In the genomic region with DNA sequence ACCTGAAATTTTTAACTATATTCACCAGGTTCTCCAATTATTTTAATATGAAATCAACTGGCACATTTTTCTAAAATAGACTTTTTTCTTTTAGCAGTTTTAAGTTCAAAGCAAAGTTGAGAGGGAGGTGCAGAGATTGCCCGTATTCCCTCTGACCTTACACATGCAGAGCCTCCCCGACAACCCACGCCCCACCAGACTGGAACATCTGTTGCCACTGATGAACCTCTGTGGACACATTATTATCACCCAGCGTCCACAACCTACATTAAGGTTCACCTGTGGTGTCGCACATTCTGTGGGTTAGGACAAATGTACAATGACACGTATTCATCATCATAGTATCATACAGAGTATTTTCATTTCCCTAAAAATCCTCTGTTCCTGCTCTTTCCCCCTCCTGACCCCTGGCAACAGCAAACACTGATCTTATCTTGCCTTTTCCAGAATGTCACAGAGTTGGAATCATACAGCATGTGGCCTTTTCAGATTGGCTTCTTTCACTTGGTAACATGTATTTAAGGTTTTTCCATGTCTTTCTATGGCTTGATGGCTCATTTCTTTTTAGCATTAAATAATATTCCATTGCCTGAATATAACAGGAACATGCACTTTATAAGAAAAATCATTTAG, we compare ENCODE assay signal across 23 cellular contexts. TPM values are rescaled to one million over a fixed set of nuclear protein-coding genes. Genes with fewer than 3 reads are reported as not detected.
DNase-seq lines count a peak whose midpoint lies in the region; ATAC-seq and TF ChIP-seq lines count a peak whose summit lies in the region.
"Had no signal": no experiment of that assay in that cellular context is flagged by ENCODE, and none has a peak within 500 bp of the region (broad histone marks: within the 10 kb centered on the region; RNA-seq: fewer than 3 reads in every experiment).

No MANE protein-coding gene starts in this region.

- H3K9me3 Mint-ChIP-seq in glutamatergic neuron (ENCODE audit: unreplicated experiment) = peaks cover 5% of the 10 kb centered on the region
- no peaks in the 10 kb centered on the region for H3K9me3 Mint-ChIP-seq in progenitor cell of endocrine pancreas (ENCODE audit: low read depth)
- peaks cover 4% of the 10 kb centered on the region for H3K9me3 Mint-ChIP-seq in T-helper 2 cell treated with Interferon-gamma antibody and Interleukin-4, amounts not matched to agents 5 μg/mL and 100 μg/mL, for 36 hours
- H3K9me3 Mint-ChIP-seq: activated naive CD4-positive, alpha-beta T cell treated with anti-CD3 and anti-CD28 coated beads, Interleukin-2, amount 10 ng/mL, durations not matched to agents 7 days and 5 days; CD4-positive, alpha-beta T cell had no signal

- H3K36me3 Mint-ChIP-seq in glutamatergic neuron (ENCODE audit: unreplicated experiment) (no peaks in the 10 kb centered on the region), progenitor cell of endocrine pancreas (ENCODE audit: insufficient read depth) (peaks cover 2% of the 10 kb centered on the region)
- no peaks in the 10 kb centered on the region for H3K36me3 Mint-ChIP-seq in T-helper 2 cell treated with Interferon-gamma antibody and Interleukin-4, amounts not matched to agents 5 μg/mL and 100 μg/mL, for 36 hours (ENCODE audit: low read depth)
- H3K36me3 Mint-ChIP-seq: activated naive CD4-positive, alpha-beta T cell treated with anti-CD3 and anti-CD28 coated beads, Interleukin-2, amount 10 ng/mL, durations not matched to agents 7 days and 5 days; stimulated activated effector memory CD8-positive, alpha-beta T cell treated with anti-CD3 and anti-CD28 coated beads, Interleukin-12 subunit alpha, Interleukin-12 subunit beta, amount 100 ng/mL, for 72 hours had no signal

- peak; percentile 16 for DNase-seq in NCI-H748 (lab: John Stamatoyannopoulos, UW; ENCODE audit: unreplicated experiment)
- DNase-seq in NCI-H748 treated with DMSO at 0.1 percent for 48 hours (lab: John Stamatoyannopoulos, UW) = no peak
- no peak for DNase-seq in glutamatergic neuron
- DNase-seq in progenitor cell of endocrine pancreas (ENCODE audit: low spot score, unreplicated experiment) = no peak
- no peak for DNase-seq in foreskin melanocyte
- no peak for DNase-seq in T-helper 2 cell treated with Interferon-gamma antibody and Interleukin-4, amounts not matched to agents 5 μg/mL and 100 μg/mL, for 36 hours (ENCODE audit: low spot score)
- DNase-seq: activated CD8-positive, alpha-beta T cell treated with anti-CD3 and anti-CD28 coated beads, Interleukin-2, amount 10 ng/mL, durations not matched to agents 7 days and 5 days; activated naive CD4-positive, alpha-beta T cell treated with anti-CD3 and anti-CD28 coated beads, Interleukin-2, amount 10 ng/mL, durations not matched to agents 7 days and 5 days; amniotic stem cell; CD4-positive, alpha-beta T cell; GOT3; left lung; mesenchymal stem cell; NCI-H1048; NCI-H1694 treated with DMSO at 0.1 percent for 48 hours; NCI-H510A; SHP77 had no signal

- H3K27ac Mint-ChIP-seq in glutamatergic neuron (ENCODE audit: unreplicated experiment) = peak overlapping the region; percentile 72
- H3K27ac Mint-ChIP-seq in progenitor cell of endocrine pancreas = peak overlapping the region; percentile 34
- no peak overlapping the region for H3K27ac Mint-ChIP-seq in T-helper 2 cell treated with Interferon-gamma antibody and Interleukin-4, amounts not matched to agents 5 μg/mL and 100 μg/mL, for 36 hours
- H3K27ac Mint-ChIP-seq: activated CD8-positive, alpha-beta T cell treated with anti-CD3 and anti-CD28 coated beads, Interleukin-2, amount 10 ng/mL, durations not matched to agents 7 days and 5 days; activated naive CD4-positive, alpha-beta T cell treated with anti-CD3 and anti-CD28 coated beads, Interleukin-2, amount 10 ng/mL, durations not matched to agents 7 days and 5 days; CD4-positive, alpha-beta T cell; stimulated activated effector memory CD8-positive, alpha-beta T cell treated with anti-CD3 and anti-CD28 coated beads, Interleukin-12 subunit alpha, Interleukin-12 subunit beta, amount 100 ng/mL, for 72 hours; type B pancreatic cell had no signal

- no peak for TF ChIP-seq CTCF in glutamatergic neuron (IDR thresholded peaks at IDR 0.05; ENCODE audit: partially characterized antibody, unreplicated experiment)
- no peak for TF ChIP-seq CTCF in progenitor cell of endocrine pancreas (IDR thresholded peaks at IDR 0.05; ENCODE audit: unreplicated experiment)

- ATAC-seq in GM21360 (IDR thresholded peaks at IDR 0.05; ENCODE audit: unreplicated experiment) (no peak), HG02623 (IDR thresholded peaks at IDR 0.05; ENCODE audit: unreplicated experiment) (no peak)
- ATAC-seq: A549; activated CD8-positive, alpha-beta T cell treated with anti-CD3 and anti-CD28 coated beads, Interleukin-2, amount 10 ng/mL, durations not matched to agents 7 days and 5 days; left lung; stimulated activated effector memory CD8-positive, alpha-beta T cell treated with anti-CD3 and anti-CD28 coated beads, Interleukin-12 subunit alpha, Interleukin-12 subunit beta, amount 100 ng/mL, for 72 hours had no signal

- H3K4me1 Mint-ChIP-seq in glutamatergic neuron (ENCODE audit: low read depth, unreplicated experiment) (peaks cover 40% of the 10 kb centered on the region), progenitor cell of endocrine pancreas (ENCODE audit: low read depth) (peaks cover 38% of the 10 kb centered on the region)
- no peaks in the 10 kb centered on the region for H3K4me1 Mint-ChIP-seq in T-helper 2 cell treated with Interferon-gamma antibody and Interleukin-4, amounts not matched to agents 5 μg/mL and 100 μg/mL, for 36 hours (ENCODE audit: low read depth)
- H3K4me1 Mint-ChIP-seq: activated naive CD4-positive, alpha-beta T cell treated with anti-CD3 and anti-CD28 coated beads, Interleukin-2, amount 10 ng/mL, durations not matched to agents 7 days and 5 days; stimulated activated effector memory CD8-positive, alpha-beta T cell treated with anti-CD3 and anti-CD28 coated beads, Interleukin-12 subunit alpha, Interleukin-12 subunit beta, amount 100 ng/mL, for 72 hours had no signal

- H3K27me3 Mint-ChIP-seq in glutamatergic neuron (ENCODE audit: unreplicated experiment) = peaks cover 9% of the 10 kb centered on the region
- H3K27me3 Mint-ChIP-seq in progenitor cell of endocrine pancreas = peaks cover 25% of the 10 kb centered on the region
- no peaks in the 10 kb centered on the region for H3K27me3 Mint-ChIP-seq in T-helper 2 cell treated with Interferon-gamma antibody and Interleukin-4, amounts not matched to agents 5 μg/mL and 100 μg/mL, for 36 hours (ENCODE audit: low read depth)
- H3K27me3 Mint-ChIP-seq: activated naive CD4-positive, alpha-beta T cell treated with anti-CD3 and anti-CD28 coated beads, Interleukin-2, amount 10 ng/mL, durations not matched to agents 7 days and 5 days; type B pancreatic cell had no signal

- H3K4me3 Mint-ChIP-seq in glutamatergic neuron (ENCODE audit: unreplicated experiment) = peak overlapping the region; percentile 6
- no peak overlapping the region for H3K4me3 Mint-ChIP-seq in progenitor cell of endocrine pancreas (ENCODE audit: low read depth)
- no peak overlapping the region for H3K4me3 Mint-ChIP-seq in T-helper 2 cell treated with Interferon-gamma antibody and Interleukin-4, amounts not matched to agents 5 μg/mL and 100 μg/mL, for 36 hours
- H3K4me3 Mint-ChIP-seq: activated CD8-positive, alpha-beta T cell treated with anti-CD3 and anti-CD28 coated beads, Interleukin-2, amount 10 ng/mL, durations not matched to agents 7 days and 5 days; activated naive CD4-positive, alpha-beta T cell treated with anti-CD3 and anti-CD28 coated beads, Interleukin-2, amount 10 ng/mL, durations not matched to agents 7 days and 5 days; CD4-positive, alpha-beta T cell; stimulated activated effector memory CD8-positive, alpha-beta T cell treated with anti-CD3 and anti-CD28 coated beads, Interleukin-12 subunit alpha, Interleukin-12 subunit beta, amount 100 ng/mL, for 72 hours; type B pancreatic cell had no signal

RNA-seq across cellular contexts. Expression of a gene that starts 37.1 kb away (rescaled TPM):
- total RNA-seq in glutamatergic neuron (ENCODE audit: unreplicated experiment) (3.3 TPM), progenitor cell of endocrine pancreas (19.8 and 21.3 TPM in 2 replicates)
- total RNA-seq: activated CD8-positive, alpha-beta T cell treated with anti-CD3 and anti-CD28 coated beads, Interleukin-2, amount 10 ng/mL, durations not matched to agents 7 days and 5 days; CD4-positive, alpha-beta T cell; T-helper 2 cell treated with Interferon-gamma antibody and Interleukin-4, amounts not matched to agents 100 ng/mL and 5 ng/mL, for 36 hours had no signal
